ENCODE assay signal across 8 cellular contexts in genomic region chr11:2990617-2991476, GRCh38. TPM values are rescaled to one million over a fixed set of nuclear protein-coding genes. Genes with fewer than 3 reads are reported as not detected.
DNase-seq lines count a peak whose midpoint lies in the region; ATAC-seq and TF ChIP-seq lines count a peak whose summit lies in the region.

No MANE protein-coding gene starts in this region.

- peak; percentile 17; the same call in 1 of the 3 replicates for ATAC-seq in RWPE2 (ENCODE audit: low read depth)

- H3K27me3 ChIP-seq in RWPE2 (ENCODE audit: insufficient read depth, poor library complexity, severe bottlenecking): no peaks in the 10 kb centered on the region
- no peaks in the 10 kb centered on the region for H3K27me3 ChIP-seq in subcutaneous abdominal adipose tissue (ENCODE audit: control insufficient read depth in 5 of 5, insufficient read depth in 4 of 5, low read length in 5 of 5)

- TF ChIP-seq CTCF in RWPE2 (IDR thresholded peaks at IDR 0.05; ENCODE audit: poor library complexity, severe bottlenecking): no peak
- no peak for TF ChIP-seq CTCF in cardiac fibroblast (IDR thresholded peaks at IDR 0.05; ENCODE audit: low read depth, low read length)

- H3K9me3 ChIP-seq in RWPE2 (ENCODE audit: severe bottlenecking): no peaks in the 10 kb centered on the region
- no peaks in the 10 kb centered on the region for H3K9me3 ChIP-seq in subcutaneous abdominal adipose tissue (ENCODE audit: control insufficient read depth in 5 of 5, low read length in 5 of 5)

- peak overlapping the region; percentile 77 for H3K27ac ChIP-seq in RWPE2 (ENCODE audit: poor library complexity, severe bottlenecking)
- peak overlapping the region; percentile 92 for H3K27ac ChIP-seq in subcutaneous abdominal adipose tissue (ENCODE audit: low read depth, low read length)

- H3K9ac ChIP-seq in subcutaneous abdominal adipose tissue (ENCODE audit: low read length in 5 of 5): peak overlapping the region; percentile 90 to 96 (median 94)

- H3K4me3 ChIP-seq in RWPE2 (ENCODE audit: severe bottlenecking) (peak overlapping the region; percentile 75), cardiac fibroblast (replicated peaks in 1 of 2; ENCODE audit: low read depth in 2 of 2, low read length in 2 of 2) (peak overlapping the region; percentile 76 to 87), subcutaneous abdominal adipose tissue (ENCODE audit: low read depth in 1 of 5, low read length in 5 of 5) (peak overlapping the region; percentile 72 to 91 (median 83))

- peaks cover 18% of the 10 kb centered on the region for H3K4me1 ChIP-seq in RWPE2 (ENCODE audit: insufficient read depth, poor library complexity, severe bottlenecking)
- H3K4me1 ChIP-seq in subcutaneous abdominal adipose tissue (ENCODE audit: control insufficient read depth in 5 of 5, insufficient read depth in 5 of 5, low read length in 5 of 5): peaks cover 10 to 57% (median 47%) of the 10 kb centered on the region in 5 donors

- H3K36me3 ChIP-seq in RWPE2 (ENCODE audit: low read depth): peaks cover 12% of the 10 kb centered on the region; the same call in 1 of the 2 replicates
- H3K36me3 ChIP-seq in subcutaneous abdominal adipose tissue (ENCODE audit: control insufficient read depth in 5 of 5, insufficient read depth in 5 of 5, low read length in 5 of 5): no peaks in the 10 kb centered on the region

- peak; percentile 14 for DNase-seq in DMS79 (lab: John Stamatoyannopoulos, UW)
- no peak for DNase-seq in DMS79 treated with DMSO at 0.1 percent for 48 hours (lab: John Stamatoyannopoulos, UW)
- DNase-seq in RWPE2 (ENCODE audit: low spot score): no peak
- DNase-seq in cardiac fibroblast (ENCODE audit: low read depth in 2 of 2): no peak
- peak; percentile 33 to 34 for DNase-seq in lung microvascular endothelial cell (ENCODE audit: low read depth in 2 of 2)
- no peak for DNase-seq in MV-4-11 (lab: John Stamatoyannopoulos, UW)
- DNase-seq in putamen (ENCODE audit: low spot score): no peak

RNA-seq across cellular contexts. Expression of gene NAP1L4, which starts 1.3 kb away (rescaled TPM):
- total RNA-seq in lung microvascular endothelial cell: 87.8 and 103 TPM in 2 replicates

Comparison
In these comparisons a context has a peak if more than half of its experiments do, and no peak if none do; other contexts are left out.
1. DNase-seq: peak in DMS79 (single experiment) and lung microvascular endothelial cell (2 of 2); none in DMS79 treated with DMSO at 0.1 percent for 48 hours (single experiment), RWPE2 (single experiment), cardiac fibroblast (0 of 2), MV-4-11 (single experiment) and putamen (single experiment).
2. Peak in every context shown above with its lines, with median percentiles within 50 percentile points of each other: H3K4me3 ChIP-seq.